In genomic region chr1:15217654-15218053, GRCh38 we compare ENCODE assay signal across 14 cellular contexts. TPM values are rescaled to one million over a fixed set of nuclear protein-coding genes. Genes with fewer than 3 reads are reported as not detected.
DNase-seq lines count a peak whose midpoint lies in the region; ATAC-seq, FAIRE-seq and TF ChIP-seq lines count a peak whose summit lies in the region.
"Had no signal": no experiment of that assay in that cellular context is flagged by ENCODE, and none has a peak within 500 bp of the region (broad histone marks: within the 10 kb centered on the region; RNA-seq: fewer than 3 reads in every experiment).

No MANE protein-coding gene starts in this region.

- H3K4me2 ChIP-seq in endothelial cell of umbilical vein (ENCODE audit: insufficient read depth, low read length) = no peak overlapping the region
- H3K4me2 ChIP-seq: A549, BLaER1 had no signal

- H3K36me3 ChIP-seq in Panc1 (ENCODE audit: control insufficient read depth, insufficient read depth, low read length) = no peaks in the 10 kb centered on the region
- H3K36me3 ChIP-seq in endothelial cell of umbilical vein (ENCODE audit: control insufficient read depth in 2 of 2, extremely low read depth in 1 of 2, insufficient read depth in 2 of 2, low read length in 2 of 2) = peaks cover 0 to 3% of the 10 kb centered on the region in 2 experiments

- no peaks in the 10 kb centered on the region for H3K79me2 ChIP-seq in endothelial cell of umbilical vein (ENCODE audit: control insufficient read depth, insufficient read depth, low read length)

- H3K9me1 ChIP-seq in endothelial cell of umbilical vein (replicated peaks; ENCODE audit: control insufficient read depth, extremely low read depth, insufficient read depth, low read length) = no peaks in the 10 kb centered on the region

- POLR2A ChIA-PET in Panc1 (lab: Charles Lee) (no interaction called here), endothelial cell of umbilical vein (lab: Charles Lee) (no interaction called here)

- H3K9ac ChIP-seq in endothelial cell of umbilical vein (replicated peaks; ENCODE audit: extremely low read depth, insufficient read depth, low read length) = no peak overlapping the region
- H3K9ac ChIP-seq: BLaER1 had no signal

- FAIRE-seq in endothelial cell of umbilical vein (lab: Jason Lieb, UNC) = no peak
- FAIRE-seq: A549 had no signal

- peaks cover 6% of the 10 kb centered on the region; the same call in 1 of the 2 replicates for H3K4me1 ChIP-seq in Panc1 (ENCODE audit: control insufficient read depth, insufficient read depth, low read length)
- H3K4me1 ChIP-seq in endothelial cell of umbilical vein (ENCODE audit: control insufficient read depth, extremely low read depth, insufficient read depth, low read length) = peaks cover 14% of the 10 kb centered on the region
- H3K4me1 ChIP-seq: BLaER1 had no signal

- no peak overlapping the region for H3K4me3 ChIP-seq in Panc1 (ENCODE audit: low read depth in 2 of 2, low read length in 2 of 2)
- no peak overlapping the region for H3K4me3 ChIP-seq in endothelial cell of umbilical vein (replicated peaks in 1 of 3; ENCODE audit: insufficient read depth in 1 of 3, low read depth in 1 of 3, low read length in 3 of 3)
- H3K4me3 ChIP-seq: A549, BLaER1 had no signal

- TF ChIP-seq CTCF in Panc1 (IDR thresholded peaks at IDR 0.05) (no peak), endothelial cell of umbilical vein (IDR thresholded peaks at IDR 0.05; ENCODE audit: extremely low read depth in 1 of 2, insufficient read depth in 1 of 2, low read depth in 1 of 2, low read length in 2 of 2) (no peak)

- no peak for TF ChIP-seq POLR2A in endothelial cell of umbilical vein (IDR thresholded peaks at IDR 0.05; ENCODE audit: low read depth, low read length)

- BruUV-seq in Panc1 (replicated peaks; lab: Mats Ljungman, UMichigan) = TSS peak; percentile 28
- BruUV-seq in endothelial cell of umbilical vein (replicated peaks; lab: Mats Ljungman, UMichigan) = TSS peak; percentile 59

- CTCF ChIA-PET in Panc1 (lab: Charles Lee) (interaction anchor here (0.6 kb wide), 1 partner anchor 226 kb away, joined by 5 read pairs; no protein-coding TSS in a partner anchor), endothelial cell of umbilical vein (lab: Charles Lee) (interaction anchor here (0.8 to 1.8 kb wide), 5 partner anchors 24 to 89 kb away, joined by 3 to 9 read pairs (median 3); partner anchors contain the start of gene TMEM51)

- no peak overlapping the region for H3K27ac ChIP-seq in Panc1 (ENCODE audit: low read length)
- peak overlapping the region; percentile 39 for H3K27ac ChIP-seq in endothelial cell of umbilical vein (ENCODE audit: insufficient read depth, low read depth, low read length)
- H3K27ac ChIP-seq: 22Rv1, A549, BLaER1 had no signal

- no peak overlapping the region for H2AFZ ChIP-seq in endothelial cell of umbilical vein (ENCODE audit: low read depth, low read length)

- in situ Hi-C loops in Panc1 (cut with HindIII; ENCODE audit: low pct_unique_long_range_greater_than_20kb, low sequenced_read_pairs) (no loop called here), ACHN (cut with HindIII; ENCODE audit: low pct_ligation_motif_present, low pct_unique_long_range_greater_than_20kb, low sequenced_read_pairs) (no loop called here)

- peak; percentile 5 for DNase-seq in activated effector memory CD4-positive, alpha-beta T cell treated with anti-CD3 and anti-CD28 coated beads, Interleukin-2, amount 50 U/mL, for 16 hours
- DNase-seq in activated effector memory CD4-positive, alpha-beta T cell treated with Interleukin-2 at 50 U/mL for 16 hours = no peak
- DNase-seq in Panc1 (ENCODE audit: low read depth, low spot score) (no peak), endothelial cell of umbilical vein (ENCODE audit: low read depth, low spot score) (no peak), head of caudate nucleus (no peak), ACHN (no peak)
- DNase-seq: CD4-positive, alpha-beta memory T cell; DMS79 treated with DMSO at 0.1 percent for 48 hours; GOT3; H9 had no signal

- ATAC-seq in Panc1 (no peak), HG03139 (IDR thresholded peaks at IDR 0.05; ENCODE audit: unreplicated experiment) (no peak)
- ATAC-seq: A549 had no signal

- H3K9me3 ChIP-seq in Panc1 (ENCODE audit: control insufficient read depth, insufficient read depth, low read depth, low read length) (no peaks in the 10 kb centered on the region), endothelial cell of umbilical vein (replicated peaks; ENCODE audit: control insufficient read depth, insufficient read depth, low read length) (no peaks in the 10 kb centered on the region)
- H3K9me3 ChIP-seq: A549 had no signal

- intact Hi-C loops in Panc1 (cut with micrococcal nuclease; ENCODE audit: unreplicated experiment) = no loop called here
- intact Hi-C loops in endothelial cell of umbilical vein (cut with micrococcal nuclease) = loop anchor here (1.0 to 5.0 kb wide), 8 partner anchors 17 to 200 kb away; partner anchors contain the start of gene FHAD1
- intact Hi-C loops in head of caudate nucleus (cut with DNase I) = no loop called here

- dilution Hi-C loops in endothelial cell of umbilical vein (cut with MboI; ENCODE audit: extremely low pct_ligation_motif_present, low sequenced_read_pairs) = no loop called here

- no peaks in the 10 kb centered on the region for H4K20me1 ChIP-seq in endothelial cell of umbilical vein (replicated peaks; ENCODE audit: control insufficient read depth, extremely low read depth, insufficient read depth, low read length)
- H4K20me1 ChIP-seq: BLaER1 had no signal

- H3K27me3 ChIP-seq in Panc1 (ENCODE audit: control insufficient read depth, insufficient read depth, low read length) = no peaks in the 10 kb centered on the region
- no peaks in the 10 kb centered on the region for H3K27me3 ChIP-seq in endothelial cell of umbilical vein (ENCODE audit: control insufficient read depth in 2 of 2, insufficient read depth in 2 of 2, low read length in 2 of 2)
- H3K27me3 ChIP-seq: BLaER1 had no signal

TF ChIP-seq in endothelial cell of umbilical vein, 7 proteins besides CTCF, POLR2A, EP300 and RAD21:
- TF ChIP-seq EZH2 (IDR thresholded peaks at IDR 0.05; ENCODE audit: borderline replicate concordance, low read depth, low read length, severe bottlenecking) = no peak
- TF ChIP-seq JUN (IDR thresholded peaks at IDR 0.05; ENCODE audit: borderline replicate concordance, insufficient read depth, insufficient read length, low read depth) = no peak
- no peak for TF ChIP-seq MYC (IDR thresholded peaks at IDR 0.05; ENCODE audit: low read depth, low read length)
- TF ChIP-seq GATA2 (IDR thresholded peaks at IDR 0.05; ENCODE audit: insufficient read depth, insufficient read length, low read depth, low read length) = no peak
- TF ChIP-seq FOS (IDR thresholded peaks at IDR 0.05; ENCODE audit: borderline replicate concordance, insufficient read depth, low read length) = no peak
- TF ChIP-seq MAX (IDR thresholded peaks at IDR 0.05; ENCODE audit: insufficient read depth, insufficient read length) = no peak
- no peak for TF ChIP-seq POLR2AphosphoS5 (IDR thresholded peaks at IDR 0.05; ENCODE audit: insufficient read depth, low read depth, low read length)

RNA-seq across cellular contexts. Expression of gene FHAD1, which starts 29.4 kb away (rescaled TPM):
- total RNA-seq in Panc1 (2021; ENCODE audit: unreplicated experiment) (0.23 TPM), endothelial cell of umbilical vein (0.51 and 0.69 TPM in 2 replicates)
- 0.57 TPM for polyA plus RNA-seq in Panc1 (2012; ENCODE audit: insufficient read length)
- 0.04 TPM in 1 of 2 replicates, not detected in the other for polyA plus RNA-seq in endothelial cell of umbilical vein
- 0.07 and 0.08 TPM in 2 replicates for polyA plus RNA-seq in endothelial cell of umbilical vein (2011; cell fraction: cytosol; rRNA removed)
- 0.24 and 0.38 TPM in 2 replicates for polyA plus RNA-seq in endothelial cell of umbilical vein (2011; cell fraction: nucleus; rRNA removed)
- 0.14 and 0.36 TPM in 2 replicates for polyA plus RNA-seq in endothelial cell of umbilical vein (2012)
- not detected in 2 replicates for polyA minus RNA-seq in endothelial cell of umbilical vein
- not detected for polyA minus RNA-seq in endothelial cell of umbilical vein (2011; cell fraction: cytosol; rRNA and poly(A)+ RNA removed)
- 0.14 and 0.24 TPM in 2 replicates for polyA minus RNA-seq in endothelial cell of umbilical vein (2011; cell fraction: nucleus; rRNA and poly(A)+ RNA removed)
- total RNA-seq: CD4-positive, alpha-beta memory T cell had no signal
